ENCODE assay signal across 11 cellular contexts in the genomic region with DNA sequence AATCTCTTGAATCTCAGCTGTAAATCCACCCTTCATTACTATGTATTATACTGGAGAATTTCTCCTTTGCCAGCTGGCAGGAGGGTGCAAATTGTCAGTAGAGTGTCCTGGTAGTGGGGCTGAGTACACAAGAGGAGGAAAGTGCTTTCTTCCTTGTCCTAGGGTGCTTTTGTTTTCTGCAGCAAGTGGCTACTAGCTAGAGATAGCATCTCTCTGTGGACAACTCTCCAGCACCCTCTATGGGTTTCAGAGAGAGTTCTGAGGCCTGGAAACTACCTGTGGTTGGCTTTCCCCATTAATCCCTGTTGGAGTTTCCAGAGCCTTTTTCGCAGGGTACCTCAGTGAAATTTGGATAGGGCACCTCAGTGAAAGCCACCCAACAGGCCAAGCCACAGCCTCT.
DNase-seq lines count a peak whose midpoint lies in the region; TF ChIP-seq lines count a peak whose summit lies in the region.
"Had no signal": no experiment of that assay in that cellular context is flagged by ENCODE, and none has a peak within 500 bp of the region (broad histone marks: within the 10 kb centered on the region; RNA-seq: fewer than 3 reads in every experiment).

No MANE protein-coding gene starts in this region.

- TF ChIP-seq POLR2A in NB4 (IDR thresholded peaks at IDR 0.05; ENCODE audit: extremely low read depth, insufficient read length) = no peak

- DNase-seq in NCI-H82 (lab: John Stamatoyannopoulos, UW) = peak; percentile 51
- DNase-seq in NCI-H82 treated with DMSO at 0.1 percent for 48 hours (lab: John Stamatoyannopoulos, UW; ENCODE audit: unreplicated experiment) = no peak
- DNase-seq in NB4 (ENCODE audit: low read depth) = peak; percentile 19
- DNase-seq in choroid plexus epithelial cell (ENCODE audit: low read depth) = peak; percentile 51
- DNase-seq in renal cortical epithelial cell (ENCODE audit: low read depth) = peak; percentile 20
- DNase-seq in NCI-H1694 (lab: John Stamatoyannopoulos, UW) = no peak
- no peak for DNase-seq in HK-2 (ENCODE audit: unreplicated experiment)
- DNase-seq in epidermal melanocyte (ENCODE audit: insufficient read length, low spot score) = no peak
- DNase-seq: midbrain; NCI-H748 treated with DMSO at 0.1 percent for 48 hours; stimulated activated CD4-positive, alpha-beta T cell treated with anti-CD3 and anti-CD28 coated beads, Interleukin-2, amount 100 ng/mL, for 48 hours had no signal

- H3K4me3 ChIP-seq in NB4 (ENCODE audit: low read depth, low read length) (no peak overlapping the region), choroid plexus epithelial cell (ENCODE audit: low read depth, low read length) (no peak overlapping the region)

- peak; percentile 36 for TF ChIP-seq CTCF in NB4 (IDR thresholded peaks at IDR 0.05; ENCODE audit: low read depth, low read length)
- peak; percentile 75 for TF ChIP-seq CTCF in choroid plexus epithelial cell (conservative IDR thresholded peaks at IDR 0.05; ENCODE audit: low read depth, low read length)

Comparison
In these comparisons a context has a peak if more than half of its experiments do, and no peak if none do; other contexts are left out.
1. DNase-seq: peak in NCI-H82 (single experiment), NB4 (single experiment), choroid plexus epithelial cell (single experiment) and renal cortical epithelial cell (single experiment); none in NCI-H82 treated with DMSO at 0.1 percent for 48 hours (single experiment), NCI-H1694 (single experiment), HK-2 (single experiment) and epidermal melanocyte (single experiment).